In the genomic region with DNA sequence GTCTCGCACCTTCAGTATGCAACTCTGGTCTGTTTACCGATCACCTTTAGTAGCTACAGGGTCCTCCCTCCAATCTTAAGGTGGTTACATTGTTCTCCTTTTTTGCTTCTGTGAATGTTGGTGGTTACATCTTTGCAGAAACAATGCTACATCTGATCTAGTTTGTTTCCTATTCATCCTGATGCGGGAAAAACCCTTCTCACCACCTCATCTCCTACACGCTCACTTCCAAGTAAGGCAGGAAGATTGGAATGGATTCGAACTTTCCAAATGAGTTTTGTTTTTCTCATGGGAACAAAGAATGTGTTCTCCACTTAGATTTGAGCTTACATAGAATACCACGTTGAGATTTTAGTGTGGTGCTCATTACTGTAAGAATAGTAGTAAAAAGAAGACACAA, we compare ENCODE assay signal across 22 cellular contexts. TPM values are rescaled to one million over a fixed set of nuclear protein-coding genes. Genes with fewer than 3 reads are reported as not detected.
"Had no signal": no experiment of that assay in that cellular context is flagged by ENCODE, and none has a peak within 500 bp of the region (broad histone marks: within the 10 kb centered on the region; RNA-seq: fewer than 3 reads in every experiment).

No MANE protein-coding gene starts in this region.

- H3K4me1 ChIP-seq: breast epithelium, lower lobe of right lung, parathyroid adenoma, uterus had no signal

- H3K27ac Mint-ChIP-seq: activated naive CD8-positive, alpha-beta T cell treated with anti-CD3 and anti-CD28 coated beads, Interleukin-2, amount 10 ng/mL, durations not matched to agents 7 days and 5 days; naive B cell had no signal

- H3K9me3 ChIP-seq: breast epithelium, esophagus muscularis mucosa, lower lobe of right lung, uterus had no signal

- ATAC-seq: left cardiac atrium, lower lobe of right lung had no signal

- DNase-seq: activated CD4-positive, alpha-beta T cell treated with anti-CD3 and anti-CD28 coated beads, Interleukin-2, amount 50 U/mL, for 1 hour; activated CD8-positive, alpha-beta memory T cell treated with anti-CD3 and anti-CD28 coated beads, Interleukin-2, amount 50 U/mL, for 4 hours; activated effector memory CD4-positive, alpha-beta T cell treated with Interleukin-2 at 50 U/mL for 16 hours; activated naive CD8-positive, alpha-beta T cell treated with anti-CD3 and anti-CD28 coated beads, Interleukin-2, amount 10 ng/mL, durations not matched to agents 7 days and 5 days; aorta; dorsolateral prefrontal cortex; immature natural killer cell; left cardiac atrium; lower lobe of right lung; naive B cell; retina; stimulated activated CD4-positive, alpha-beta T cell treated with anti-CD3 and anti-CD28 coated beads, Interleukin-15, amount 100 ng/mL, for 24 hours; stimulated activated CD4-positive, alpha-beta T cell treated with anti-CD3 and anti-CD28 coated beads, Interleukin-4, amount 100 ng/mL, for 24 hours; SW 1271; uterus; WERI-Rb-1 had no signal

- H3K27me3 Mint-ChIP-seq: activated naive CD8-positive, alpha-beta T cell treated with anti-CD3 and anti-CD28 coated beads, Interleukin-2, amount 10 ng/mL, durations not matched to agents 7 days and 5 days; naive B cell had no signal

- H3K36me3 ChIP-seq: uterus had no signal

- H3K27ac ChIP-seq: breast epithelium, esophagus muscularis mucosa, lower lobe of right lung, parathyroid adenoma, uterus, WERI-Rb-1 had no signal

- H3K9ac ChIP-seq: parathyroid adenoma had no signal

- H3K27me3 ChIP-seq: breast epithelium, dorsolateral prefrontal cortex, esophagus muscularis mucosa, uterus had no signal

- H3K4me3 ChIP-seq: breast epithelium, dorsolateral prefrontal cortex, esophagus muscularis mucosa, lower lobe of right lung, uterus had no signal

- H3K9me3 Mint-ChIP-seq: activated naive CD8-positive, alpha-beta T cell treated with anti-CD3 and anti-CD28 coated beads, Interleukin-2, amount 10 ng/mL, durations not matched to agents 7 days and 5 days; immature natural killer cell; naive B cell had no signal

- H3K4me3 Mint-ChIP-seq: activated naive CD8-positive, alpha-beta T cell treated with anti-CD3 and anti-CD28 coated beads, Interleukin-2, amount 10 ng/mL, durations not matched to agents 7 days and 5 days; immature natural killer cell; naive B cell had no signal

RNA-seq across cellular contexts. Expression of a gene that starts 53.7 kb away (rescaled TPM):
- total RNA-seq: aorta, breast epithelium, chondrocyte, esophagus muscularis mucosa, fibroblast of villous mesenchyme, left cardiac atrium, lower lobe of right lung, skeletal muscle tissue, uterus had no signal
- polyA plus RNA-seq: aorta had no signal
